Comparison of ENCODE assay signal across 1 cellular context in genomic region chr1:21936366-21937031, GRCh38.
A peak's percentile ranks its signal among the peaks of the same experiment; 100 is the strongest.
TF ChIP-seq lines count a peak whose summit lies in the region.

No MANE protein-coding gene starts in this region.

TF ChIP-seq in GM12878, 131 proteins besides CTCF, POLR2A, EP300 and RAD21 (continued from another document):
- 0 out of 2 replicates have a peak, but pooled peaks have one; percentile 29 for TF ChIP-seq GATAD2B (conservative IDR thresholded peaks at IDR 0.05; ENCODE audit: low read depth)
